Comparison of ENCODE assay signal across 19 cellular contexts in genomic region chr19:23439623-23440022, GRCh38. TPM values are rescaled to one million over a fixed set of nuclear protein-coding genes. Genes with fewer than 3 reads are reported as not detected.
DNase-seq lines count a peak whose midpoint lies in the region; ATAC-seq and TF ChIP-seq lines count a peak whose summit lies in the region.
"Had no signal": no experiment of that assay in that cellular context is flagged by ENCODE, and none has a peak within 500 bp of the region (broad histone marks: within the 10 kb centered on the region; RNA-seq: fewer than 3 reads in every experiment).

No MANE protein-coding gene starts in this region.

- H3K27ac Mint-ChIP-seq in activated CD4-positive, alpha-beta T cell treated with anti-CD3 and anti-CD28 coated beads for 36 hours: no peak overlapping the region
- H3K27ac Mint-ChIP-seq: activated naive CD8-positive, alpha-beta T cell; effector memory CD8-positive, alpha-beta T cell; neural progenitor cell had no signal

- DNase-seq in activated CD4-positive, alpha-beta T cell treated with anti-CD3 and anti-CD28 coated beads for 36 hours: peak; percentile 23
- no peak for DNase-seq in activated CD4-positive, alpha-beta T cell treated with anti-CD3 and anti-CD28 coated beads, Interleukin-2, amount 50 U/mL, for 4 hours
- no peak for DNase-seq in HFF-Myc (ENCODE audit: extremely low read depth, low read depth)
- no peak for DNase-seq in brain microvascular endothelial cell
- DNase-seq in mesendoderm: peak; percentile 46
- no peak for DNase-seq in stimulated activated CD4-positive, alpha-beta T cell treated with anti-CD3 and anti-CD28 coated beads, Interleukin-15, amount 100 ng/mL, for 24 hours
- DNase-seq in upper lobe of right lung: no peak
- DNase-seq: activated CD4-positive, CD25-positive, alpha-beta regulatory T cell treated with anti-CD3 and anti-CD28 coated beads, Interleukin-2, amount 50 U/mL, for 72 hours; activated T-cell treated with anti-CD3 and anti-CD28 coated beads, Interleukin-2, amount 50 U/mL, for 1 hour; Calu3; central memory CD4-positive, alpha-beta T cell; effector memory CD8-positive, alpha-beta T cell; mesenchymal stem cell; NCI-H510A treated with DMSO at 0.1 percent for 48 hours; right lobe of liver; thyroid gland had no signal

- no peak overlapping the region for H3K18ac ChIP-seq in mesendoderm (ENCODE audit: low read length)

- H3K9ac ChIP-seq in mesendoderm (ENCODE audit: low read length): no peak overlapping the region
- H3K9ac ChIP-seq: neural progenitor cell had no signal

- no peaks in the 10 kb centered on the region for H3K79me1 ChIP-seq in mesendoderm (ENCODE audit: low read length)

- in situ Hi-C loops in brain microvascular endothelial cell (cut with HindIII; ENCODE audit: low pct_ligation_motif_present, low sequenced_read_pairs): no loop called here

- H3K4me3 ChIP-seq in HFF-Myc (replicated peaks; ENCODE audit: low read depth, low read length): no peak overlapping the region
- H3K4me3 ChIP-seq in brain microvascular endothelial cell (ENCODE audit: low read depth, low read length): no peak overlapping the region
- H3K4me3 ChIP-seq in mesendoderm (ENCODE audit: low read length): no peak overlapping the region
- H3K4me3 ChIP-seq in upper lobe of right lung: no peak overlapping the region
- H3K4me3 ChIP-seq: neural progenitor cell, right lobe of liver, thyroid gland had no signal

- peaks cover 7% of the 10 kb centered on the region for H3K36me3 Mint-ChIP-seq in activated CD4-positive, alpha-beta T cell treated with anti-CD3 and anti-CD28 coated beads for 36 hours (ENCODE audit: low read depth)

- no peak overlapping the region for H2BK15ac ChIP-seq in mesendoderm (replicated peaks; ENCODE audit: low read depth)

- peaks cover 5% of the 10 kb centered on the region for H3K9me3 ChIP-seq in upper lobe of right lung
- H3K9me3 ChIP-seq: thyroid gland had no signal

- H3K36me3 ChIP-seq in brain microvascular endothelial cell (replicated peaks): no peaks in the 10 kb centered on the region
- no peaks in the 10 kb centered on the region for H3K36me3 ChIP-seq in mesendoderm (ENCODE audit: control insufficient read depth, insufficient read depth, low read length)
- H3K36me3 ChIP-seq in upper lobe of right lung: no peaks in the 10 kb centered on the region
- H3K36me3 ChIP-seq: neural progenitor cell, right lobe of liver, thyroid gland had no signal

- no peaks in the 10 kb centered on the region for H3K4me1 Mint-ChIP-seq in activated CD4-positive, alpha-beta T cell treated with anti-CD3 and anti-CD28 coated beads for 36 hours
- H3K4me1 Mint-ChIP-seq: neural progenitor cell had no signal

- H3K4me3 Mint-ChIP-seq in activated CD4-positive, alpha-beta T cell treated with anti-CD3 and anti-CD28 coated beads for 36 hours: no peak overlapping the region
- H3K4me3 Mint-ChIP-seq: activated naive CD8-positive, alpha-beta T cell; effector memory CD8-positive, alpha-beta T cell; neural progenitor cell had no signal

- peaks cover 30% of the 10 kb centered on the region for H3K9me3 Mint-ChIP-seq in activated CD4-positive, alpha-beta T cell treated with anti-CD3 and anti-CD28 coated beads for 36 hours (ENCODE audit: low read depth)

- H4K8ac ChIP-seq in mesendoderm (ENCODE audit: low read depth, low read length): no peak overlapping the region

- H3K4me1 ChIP-seq in mesendoderm (ENCODE audit: control insufficient read depth, low read depth, low read length): no peaks in the 10 kb centered on the region
- no peaks in the 10 kb centered on the region for H3K4me1 ChIP-seq in upper lobe of right lung
- H3K4me1 ChIP-seq: neural progenitor cell, right lobe of liver, thyroid gland had no signal

- TF ChIP-seq CTCF in HFF-Myc (IDR thresholded peaks at IDR 0.05; ENCODE audit: low read depth, low read length, missing control alignments) (peak; percentile 16), brain microvascular endothelial cell (IDR thresholded peaks at IDR 0.05; ENCODE audit: low read depth, low read length, missing control alignments) (peak; percentile 54), upper lobe of right lung (IDR thresholded peaks at IDR 0.05) (no peak)

- CTCF ChIA-PET in activated CD4-positive, alpha-beta T cell treated with anti-CD3 and anti-CD28 coated beads for 36 hours (lab: Charles Lee): interaction anchor here (1.0 kb wide), 1 partner anchor 17 kb away, joined by 3 read pairs; no protein-coding TSS in a partner anchor

- no peak overlapping the region for H2BK5ac ChIP-seq in mesendoderm (ENCODE audit: low read length)

- H3K27ac ChIP-seq in brain microvascular endothelial cell (no peak overlapping the region), mesendoderm (ENCODE audit: low read depth, low read length) (no peak overlapping the region), upper lobe of right lung (no peak overlapping the region)
- H3K27ac ChIP-seq: neural progenitor cell, right lobe of liver, thyroid gland had no signal

- no peak overlapping the region for H2BK120ac ChIP-seq in mesendoderm (ENCODE audit: low read depth, low read length)

- no peak for ATAC-seq in activated CD4-positive, alpha-beta T cell treated with anti-CD3 and anti-CD28 coated beads for 36 hours
- ATAC-seq in GM21825 (IDR thresholded peaks at IDR 0.05; ENCODE audit: unreplicated experiment) (no peak), upper lobe of right lung (no peak)
- ATAC-seq: effector memory CD8-positive, alpha-beta T cell; right lobe of liver had no signal

- intact Hi-C loops in activated CD4-positive, alpha-beta T cell treated with anti-CD3 and anti-CD28 coated beads for 36 hours (cut with DNase I, micrococcal nuclease): no loop called here
- intact Hi-C loops in upper lobe of right lung (cut with DNase I): no loop called here

- no peaks in the 10 kb centered on the region for H3K27me3 Mint-ChIP-seq in activated CD4-positive, alpha-beta T cell treated with anti-CD3 and anti-CD28 coated beads for 36 hours
- H3K27me3 Mint-ChIP-seq: activated naive CD8-positive, alpha-beta T cell; effector memory CD8-positive, alpha-beta T cell had no signal

- no peak overlapping the region for H3K4me2 ChIP-seq in mesendoderm (ENCODE audit: low read length)
- H3K4me2 ChIP-seq: neural progenitor cell had no signal

- POLR2A ChIA-PET in activated CD4-positive, alpha-beta T cell treated with anti-CD3 and anti-CD28 coated beads for 36 hours (lab: Charles Lee): no interaction called here

- no peak overlapping the region for H3K23ac ChIP-seq in mesendoderm (ENCODE audit: low read length)

- no peak overlapping the region for H3K56ac ChIP-seq in mesendoderm (ENCODE audit: low read length)

- no peak overlapping the region for H2AK5ac ChIP-seq in mesendoderm (ENCODE audit: low read length)

- WGBS in mesendoderm (ENCODE audit: extremely low coverage, insufficient coverage, low lambda C conversion rate): no CpG with 5 or more reads among the region's 8 CpGs

- no peaks in the 10 kb centered on the region for H3K79me2 ChIP-seq in mesendoderm (ENCODE audit: control insufficient read depth, insufficient read depth, low read length)

- H4K5ac ChIP-seq in mesendoderm (ENCODE audit: low read length): no peak overlapping the region

- H3K27me3 ChIP-seq in brain microvascular endothelial cell (replicated peaks) (no peaks in the 10 kb centered on the region), mesendoderm (ENCODE audit: insufficient read depth, low read length, poor library complexity) (no peaks in the 10 kb centered on the region), upper lobe of right lung (no peaks in the 10 kb centered on the region)
- H3K27me3 ChIP-seq: neural progenitor cell, right lobe of liver, thyroid gland had no signal

- no peak overlapping the region for H3K4ac ChIP-seq in mesendoderm (ENCODE audit: low read depth, low read length)

RNA-seq across cellular contexts. Expression of gene ZNF91, which starts 44.4 kb away (rescaled TPM):
- 10 to 100 TPM; 35.7 to 45.5 TPM for total RNA-seq in activated CD4-positive, alpha-beta T cell treated with anti-CD3 and anti-CD28 coated beads for 36 hours
- 18.3 TPM for polyA plus RNA-seq in mesendoderm (2013, experiment 1 of 2)
- 18.2 TPM for polyA plus RNA-seq in mesendoderm (2013, experiment 2 of 2)
- 49.7 TPM for total RNA-seq in upper lobe of right lung

Comparison
In these comparisons a context has a peak if more than half of its experiments do, and no peak if none do; other contexts are left out.
1. DNase-seq: peak in activated CD4-positive, alpha-beta T cell treated with anti-CD3 and anti-CD28 coated beads for 36 hours (single experiment) and mesendoderm (single experiment); none in activated CD4-positive, alpha-beta T cell treated with anti-CD3 and anti-CD28 coated beads, Interleukin-2, amount 50 U/mL, for 4 hours (0 of 2), HFF-Myc (single experiment), brain microvascular endothelial cell (single experiment), stimulated activated CD4-positive, alpha-beta T cell treated with anti-CD3 and anti-CD28 coated beads, Interleukin-15, amount 100 ng/mL, for 24 hours (single experiment) and upper lobe of right lung (single experiment).